ENCODE assay signal across 25 cellular contexts in the genomic region with DNA sequence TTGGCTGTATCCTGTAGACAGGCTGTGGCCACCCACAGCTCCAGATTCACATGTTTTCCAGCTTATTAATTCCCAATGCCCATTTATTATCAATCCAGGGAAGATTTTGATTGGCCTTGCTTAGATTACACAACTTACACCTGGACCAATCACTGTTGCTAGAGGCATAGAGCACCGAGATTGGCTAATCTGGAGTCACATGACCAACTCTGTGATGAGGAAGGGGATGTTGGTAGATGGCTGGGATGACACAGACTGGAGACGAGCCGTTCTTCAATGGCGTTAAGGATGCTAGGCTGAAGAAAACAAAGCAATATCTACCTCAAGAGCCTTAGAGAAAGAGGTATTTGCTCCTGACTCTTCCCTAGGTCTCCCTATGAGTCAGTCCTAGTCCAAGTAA.
DNase-seq lines count a peak whose midpoint lies in the region; ATAC-seq, FAIRE-seq and TF ChIP-seq lines count a peak whose summit lies in the region.
"Had no signal": no experiment of that assay in that cellular context is flagged by ENCODE, and none has a peak within 500 bp of the region (broad histone marks: within the 10 kb centered on the region; RNA-seq: fewer than 3 reads in every experiment).

No MANE protein-coding gene starts in this region.

- no peak overlapping the region for H3K14ac ChIP-seq in trophoblast cell (ENCODE audit: low read length)

- no peak for ATAC-seq in K562
- ATAC-seq: A549; CD8-positive, alpha-beta T cell; GM23338; HCT116 had no signal

- no peak overlapping the region for H4K91ac ChIP-seq in trophoblast cell (ENCODE audit: low read depth, low read length)

- no peaks in the 10 kb centered on the region for H3K79me1 ChIP-seq in trophoblast cell (ENCODE audit: low read length)

- TF ChIP-seq EP300 in K562 (IDR thresholded peaks at IDR 0.05; ENCODE audit: low read length) = no peak

- TF ChIP-seq CTCF in GM12865 (IDR thresholded peaks at IDR 0.05; ENCODE audit: insufficient read depth, low read depth, low read length, missing control alignments) = no peak
- no peak for TF ChIP-seq CTCF in MM.1S (IDR thresholded peaks at IDR 0.05; ENCODE audit: low read length)
- no peak for TF ChIP-seq CTCF in K562 (IDR thresholded peaks at IDR 0.05 in 2 of 3, conservative IDR thresholded peaks at IDR 0.05 in 1 of 3; ENCODE audit: insufficient read depth in 2 of 3, low read depth in 1 of 3, low read length in 3 of 3)

- no peaks in the 10 kb centered on the region for H3K9me1 ChIP-seq in K562 (ENCODE audit: control insufficient read depth, insufficient read depth, low read length)

- H3K9me2 ChIP-seq in MM.1S (replicated peaks; ENCODE audit: insufficient read depth, low read length) = no peaks in the 10 kb centered on the region

- no peak overlapping the region for H3K18ac ChIP-seq in trophoblast cell (ENCODE audit: low read length)

- POLR2A ChIA-PET in K562 (lab: Yijun Ruan, JAX) = interaction anchor here (0.8 kb wide), 1 partner anchor 1512 kb away, joined by 4 read pairs; no protein-coding TSS in a partner anchor

- intact Hi-C loops in K562 (cut with micrococcal nuclease) = no loop called here

- H3F3A ChIP-seq in MM.1S (ENCODE audit: insufficient read depth, low read length) = no peaks in the 10 kb centered on the region

- H3K4me2 ChIP-seq in MM.1S (ENCODE audit: low read depth, low read length) (peak overlapping the region; percentile 1; the same call in 1 of the 2 replicates), K562 (ENCODE audit: insufficient read depth, low read length) (no peak overlapping the region), trophoblast cell (ENCODE audit: low read length) (no peak overlapping the region)
- H3K4me2 ChIP-seq: A549; BLaER1 treated with 17β-estradiol and CSF1 and Interleukin-3, amounts not matched to agents 10 nM and 100 nM; GM23338 had no signal

- no peak overlapping the region for H3K4ac ChIP-seq in trophoblast cell (ENCODE audit: low read depth, low read length)

- 3% methylated on average over 4 of the region's 4 CpGs for WGBS in K562 (ENCODE audit: insufficient coverage, low coverage, missing lambda C conversion rate)
- WGBS in trophoblast cell (ENCODE audit: extremely low coverage, insufficient coverage, insufficient read length) = no CpG with 5 or more reads among the region's 4 CpGs

- no peak overlapping the region for H4K12ac ChIP-seq in trophoblast cell (ENCODE audit: low read depth, low read length)

- H3K23ac ChIP-seq in trophoblast cell (ENCODE audit: low read length) = no peak overlapping the region

- H3K9ac ChIP-seq in MM.1S (ENCODE audit: low read length) (no peak overlapping the region), K562 (ENCODE audit: insufficient read depth in 1 of 2, low read depth in 2 of 2, low read length in 2 of 2) (no peak overlapping the region), mucosa of rectum (ENCODE audit: low read depth in 1 of 2, low read length in 2 of 2) (no peak overlapping the region), trophoblast cell (ENCODE audit: low read length) (no peak overlapping the region)
- H3K9ac ChIP-seq: BLaER1 treated with 17β-estradiol and CSF1 and Interleukin-3, amounts not matched to agents 10 nM and 100 nM had no signal

- no TSS peak for BruUV-seq in K562 (replicated peaks; lab: Mats Ljungman, UMichigan)

- H3K79me2 ChIP-seq in MM.1S (ENCODE audit: low read length) = no peaks in the 10 kb centered on the region
- no peaks in the 10 kb centered on the region for H3K79me2 ChIP-seq in K562 (ENCODE audit: control insufficient read depth, insufficient read depth, low read length)
- H3K79me2 ChIP-seq in trophoblast cell (ENCODE audit: control insufficient read depth, insufficient read depth, low read length, poor library complexity) = no peaks in the 10 kb centered on the region

- no peak for TF ChIP-seq POLR2A in K562 (conservative IDR thresholded peaks at IDR 0.05)

- H2BK12ac ChIP-seq in trophoblast cell (ENCODE audit: low read length) = no peak overlapping the region

- no peak overlapping the region for H2BK120ac ChIP-seq in trophoblast cell (ENCODE audit: insufficient read depth, low read length, poor library complexity)

- H3K36me3 ChIP-seq in MM.1S (replicated peaks; ENCODE audit: insufficient read depth, low read length) (no peaks in the 10 kb centered on the region), K562 (ENCODE audit: control insufficient read depth, insufficient read depth, low read length) (no peaks in the 10 kb centered on the region), mucosa of rectum (ENCODE audit: control insufficient read depth in 2 of 2, insufficient read depth in 2 of 2, low read length in 2 of 2) (no peaks in the 10 kb centered on the region), trophoblast cell (ENCODE audit: control insufficient read depth in 1 of 2, insufficient read depth in 2 of 2, low read length in 2 of 2) (no peaks in the 10 kb centered on the region)
- H3K36me3 ChIP-seq: BE2C; BLaER1 treated with 17β-estradiol and CSF1 and Interleukin-3, amounts not matched to agents 10 nM and 100 nM had no signal

- no peaks in the 10 kb centered on the region for H4K20me1 ChIP-seq in MM.1S (ENCODE audit: insufficient read depth, low read length)
- no peaks in the 10 kb centered on the region for H4K20me1 ChIP-seq in K562 (replicated peaks; ENCODE audit: control insufficient read depth, insufficient read depth, low read length)
- H4K20me1 ChIP-seq: BLaER1 treated with 17β-estradiol and CSF1 and Interleukin-3, amounts not matched to agents 10 nM and 100 nM had no signal

- H3K27me3 ChIP-seq in MM.1S (replicated peaks; ENCODE audit: insufficient read depth, low read length) = no peaks in the 10 kb centered on the region
- H3K27me3 ChIP-seq in K562 (ENCODE audit: control insufficient read depth in 2 of 2, insufficient read depth in 2 of 2, low read length in 2 of 2) = peaks cover 10 to 12% of the 10 kb centered on the region in 2 experiments; a peak in 4 of 5 replicates
- no peaks in the 10 kb centered on the region for H3K27me3 ChIP-seq in mucosa of rectum (ENCODE audit: control insufficient read depth in 2 of 2, insufficient read depth in 2 of 2, low read length in 2 of 2)
- H3K27me3 ChIP-seq in trophoblast cell (ENCODE audit: insufficient read depth, low read length) = no peaks in the 10 kb centered on the region
- H3K27me3 ChIP-seq: BE2C; BLaER1 treated with 17β-estradiol and CSF1 and Interleukin-3, amounts not matched to agents 10 nM and 100 nM had no signal

- no peak overlapping the region for H2AFZ ChIP-seq in MM.1S (ENCODE audit: low read length)
- no peak overlapping the region for H2AFZ ChIP-seq in K562 (ENCODE audit: low read depth, low read length)
- no peak overlapping the region for H2AFZ ChIP-seq in trophoblast cell (ENCODE audit: insufficient read depth, low read length, poor library complexity)
- H2AFZ ChIP-seq: GM23338 had no signal

- no peak overlapping the region for H3K4me3 ChIP-seq in GM12865 (ENCODE audit: low read depth, low read length)
- H3K4me3 ChIP-seq in MM.1S (ENCODE audit: low read length) = no peak overlapping the region
- H3K4me3 ChIP-seq in K562 = no peak overlapping the region
- H3K4me3 ChIP-seq in mucosa of rectum (ENCODE audit: low read length in 2 of 2) = no peak overlapping the region
- no peak overlapping the region for H3K4me3 ChIP-seq in trophoblast cell (ENCODE audit: low read depth, low read length)
- H3K4me3 ChIP-seq: A549; BLaER1 treated with 17β-estradiol and CSF1 and Interleukin-3, amounts not matched to agents 10 nM and 100 nM; GM23338 had no signal

- H3K27ac ChIP-seq in MM.1S (ENCODE audit: low read length) (no peak overlapping the region), K562 (ENCODE audit: extremely low read depth, low read depth, low read length) (no peak overlapping the region), mucosa of rectum (ENCODE audit: low read depth in 2 of 2, low read length in 2 of 2) (peak overlapping the region; percentile 38 to 70), trophoblast cell (ENCODE audit: low read depth, low read length) (no peak overlapping the region)
- H3K27ac ChIP-seq: 22Rv1; A549; BLaER1 treated with 17β-estradiol and CSF1 and Interleukin-3, amounts not matched to agents 10 nM and 100 nM had no signal

- H3K9me3 ChIP-seq in MM.1S (replicated peaks; ENCODE audit: insufficient read depth, low read length) = no peaks in the 10 kb centered on the region
- H3K9me3 ChIP-seq in K562 (replicated peaks; ENCODE audit: control insufficient read depth, insufficient read depth, low read depth, low read length) = no peaks in the 10 kb centered on the region
- H3K9me3 ChIP-seq in mucosa of rectum (ENCODE audit: control insufficient read depth in 2 of 2, low read length in 2 of 2) = no peaks in the 10 kb centered on the region
- H3K9me3 ChIP-seq in trophoblast cell (ENCODE audit: insufficient read depth, low read depth, low read length) = no peaks in the 10 kb centered on the region
- H3K9me3 ChIP-seq: A549, BE2C, Caco-2 had no signal

- CTCF ChIA-PET in K562 (lab: Yijun Ruan, JAX; ENCODE audit: low intra/inter-chr PET ratio) = no interaction called here

- in situ Hi-C loops in K562 (cut with MboI) = no loop called here

- H2BK5ac ChIP-seq in trophoblast cell (ENCODE audit: low read depth, low read length, poor library complexity) = no peak overlapping the region

- DNase-seq in GM12865 (ENCODE audit: low read depth) = peak; percentile 24
- DNase-seq in MM.1S = no peak
- DNase-seq in K562 (ENCODE audit: extremely low read depth in 1 of 4, low spot score in 3 of 4) = no peak
- DNase-seq in NCI-H2107 (lab: John Stamatoyannopoulos, UW) = no peak
- DNase-seq in mesenteric fat pad (ENCODE audit: low spot score) = no peak
- no peak for DNase-seq in CD1c-positive myeloid dendritic cell (ENCODE audit: extremely low spot score)
- no peak for DNase-seq in trophoblast cell
- DNase-seq: ACHN; AML-193; BE2C; Caco-2; CD4-positive, CD25-positive, alpha-beta regulatory T cell; CD8-positive, alpha-beta T cell; DMS153; DMS79; EL; GDM1; H9 had no signal

- no peak for TF ChIP-seq RAD21 in K562 (CRISPR knock-in tag; conservative IDR thresholded peaks at IDR 0.05 in 1 of 2, IDR thresholded peaks at IDR 0.05 in 1 of 2)

- 0 out of 2 replicates have a peak, but pooled peaks cover 10% of the 10 kb centered on the region for H3K4me1 ChIP-seq in MM.1S (ENCODE audit: low read length)
- H3K4me1 ChIP-seq in K562 (replicated peaks in 1 of 2; ENCODE audit: control insufficient read depth in 2 of 2, insufficient read depth in 2 of 2, low read length in 2 of 2) = no peaks in the 10 kb centered on the region; a peak in 1 of 5 replicates
- peaks cover 8 to 24% of the 10 kb centered on the region in 2 donors for H3K4me1 ChIP-seq in mucosa of rectum (ENCODE audit: control insufficient read depth in 2 of 2, insufficient read depth in 2 of 2, low read length in 2 of 2)
- no peaks in the 10 kb centered on the region for H3K4me1 ChIP-seq in trophoblast cell (ENCODE audit: control insufficient read depth in 1 of 2, insufficient read depth in 2 of 2, low read length in 2 of 2)
- H3K4me1 ChIP-seq: A549, BE2C had no signal

- no peak overlapping the region for H4K8ac ChIP-seq in trophoblast cell (ENCODE audit: low read depth, low read length)

- no peak overlapping the region for H2AK5ac ChIP-seq in trophoblast cell (ENCODE audit: low read length)

- no peak for FAIRE-seq in K562 (lab: Jason Lieb, UNC)
- FAIRE-seq: A549, GM12891 had no signal

Comparison
In these comparisons a context has a peak if more than half of its experiments do, and no peak if none do; other contexts are left out.
1. H3K27ac ChIP-seq: peak in mucosa of rectum (2 of 2); none in MM.1S (single experiment), K562 (single experiment) and trophoblast cell (single experiment).